1 cellular context compared by ENCODE assay signal in the genomic region with DNA sequence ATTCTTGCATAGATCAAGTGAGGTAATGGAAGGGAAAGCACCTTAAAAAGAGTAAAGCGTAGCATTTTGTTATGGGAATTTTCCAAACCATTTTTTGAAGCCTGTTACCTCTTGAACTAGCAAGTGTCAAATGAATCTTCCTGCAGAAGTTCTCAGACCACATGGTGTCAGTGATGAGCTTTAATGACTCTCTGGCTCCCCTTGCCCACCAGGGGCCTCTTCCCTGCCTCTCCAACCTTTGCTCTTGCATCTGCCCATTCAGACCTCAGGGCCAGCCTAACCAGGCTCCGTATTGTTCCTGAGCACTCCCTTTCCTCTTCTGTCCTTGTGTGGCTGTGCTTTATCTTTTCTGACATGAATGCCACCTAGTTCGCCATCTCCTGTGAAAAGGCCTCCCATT.
TF ChIP-seq lines count a peak whose summit lies in the region.

No MANE protein-coding gene starts in this region.

TF ChIP-seq in HepG2, 621 proteins besides CTCF, POLR2A, EP300 and RAD21 (continued from another document):
- 0 out of 2 replicates have a peak, but pooled peaks have one; percentile 81 for TF ChIP-seq RBAK (CRISPR knock-in tag; IDR thresholded peaks at IDR 0.05)
- TF ChIP-seq HMG20A (CRISPR knock-in tag; IDR thresholded peaks at IDR 0.05; ENCODE audit: borderline replicate concordance): no peak
- TF ChIP-seq RELA (CRISPR knock-in tag; IDR thresholded peaks at IDR 0.05): no peak
- TF ChIP-seq ZBTB20 (CRISPR knock-in tag; IDR thresholded peaks at IDR 0.05; ENCODE audit: borderline replicate concordance, low read depth): no peak
- TF ChIP-seq KMT2B (CRISPR knock-in tag; IDR thresholded peaks at IDR 0.05): no peak
- TF ChIP-seq ZZZ3 (CRISPR knock-in tag; IDR thresholded peaks at IDR 0.05; ENCODE audit: borderline replicate concordance): no peak
- TF ChIP-seq SMC3 (IDR thresholded peaks at IDR 0.05; ENCODE audit: low read length): peak; percentile 84
- TF ChIP-seq CBX1 (IDR thresholded peaks at IDR 0.05; ENCODE audit: low read depth): no peak
- TF ChIP-seq, protein P1, sequence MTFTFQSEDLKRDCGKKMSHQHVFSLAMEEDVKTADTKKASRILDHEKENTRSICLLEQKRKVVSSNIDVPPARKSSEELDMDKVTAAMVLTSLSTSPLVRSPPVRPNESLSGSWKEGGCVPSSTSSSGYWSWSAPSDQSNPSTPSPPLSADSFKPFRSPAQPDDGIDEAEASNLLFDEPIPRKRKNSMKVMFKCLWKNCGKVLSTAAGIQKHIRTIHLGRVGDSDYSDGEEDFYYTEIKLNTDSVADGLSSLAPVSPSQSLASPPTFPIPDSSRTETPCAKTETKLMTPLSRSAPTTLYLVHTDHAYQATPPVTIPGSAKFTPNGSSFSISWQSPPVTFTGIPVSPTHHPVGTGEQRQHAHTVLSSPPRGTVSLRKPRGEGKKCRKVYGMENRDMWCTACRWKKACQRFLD (CRISPR knock-in tag; IDR thresholded peaks at IDR 0.05; ENCODE audit: borderline replicate concordance): no peak
- 0 out of 2 replicates have a peak, but pooled peaks have one; percentile 30 for TF ChIP-seq ZNF746 (CRISPR knock-in tag; IDR thresholded peaks at IDR 0.05)
- TF ChIP-seq NFE2L1 (CRISPR knock-in tag; IDR thresholded peaks at IDR 0.05; ENCODE audit: borderline replicate concordance): no peak
- TF ChIP-seq EEA1 (CRISPR knock-in tag; IDR thresholded peaks at IDR 0.05; ENCODE audit: borderline replicate concordance): no peak
- TF ChIP-seq, protein P2, sequence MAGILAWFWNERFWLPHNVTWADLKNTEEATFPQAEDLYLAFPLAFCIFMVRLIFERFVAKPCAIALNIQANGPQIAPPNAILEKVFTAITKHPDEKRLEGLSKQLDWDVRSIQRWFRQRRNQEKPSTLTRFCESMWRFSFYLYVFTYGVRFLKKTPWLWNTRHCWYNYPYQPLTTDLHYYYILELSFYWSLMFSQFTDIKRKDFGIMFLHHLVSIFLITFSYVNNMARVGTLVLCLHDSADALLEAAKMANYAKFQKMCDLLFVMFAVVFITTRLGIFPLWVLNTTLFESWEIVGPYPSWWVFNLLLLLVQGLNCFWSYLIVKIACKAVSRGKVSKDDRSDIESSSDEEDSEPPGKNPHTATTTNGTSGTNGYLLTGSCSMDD (CRISPR knock-in tag; IDR thresholded peaks at IDR 0.05): no peak
- TF ChIP-seq ATAD3A (CRISPR knock-in tag; IDR thresholded peaks at IDR 0.05): no peak
- no peak for TF ChIP-seq KDM3A (CRISPR knock-in tag; IDR thresholded peaks at IDR 0.05; ENCODE audit: low read depth)
- TF ChIP-seq SRSF1 (optimal IDR thresholded peaks at IDR 0.05; ENCODE audit: low read depth, low read length): no peak
- TF ChIP-seq SAP130 (CRISPR knock-in tag; IDR thresholded peaks at IDR 0.05; ENCODE audit: low read depth): 0 out of 2 replicates have a peak, but pooled peaks have one; percentile 11
- TF ChIP-seq NR2F2 (IDR thresholded peaks at IDR 0.05; ENCODE audit: borderline replicate concordance, low read depth): no peak
- no peak for TF ChIP-seq NR3C1 (CRISPR knock-in tag; IDR thresholded peaks at IDR 0.05)
- no peak for TF ChIP-seq ZFP41 (CRISPR knock-in tag; IDR thresholded peaks at IDR 0.05; ENCODE audit: borderline replicate concordance)
- no peak for TF ChIP-seq ZNF703 (CRISPR knock-in tag; IDR thresholded peaks at IDR 0.05; ENCODE audit: borderline replicate concordance)
- no peak for TF ChIP-seq CCAR2 (optimal IDR thresholded peaks at IDR 0.05; ENCODE audit: low read depth, low read length)
- TF ChIP-seq ZNF629 (CRISPR knock-in tag; conservative IDR thresholded peaks at IDR 0.05): peak; percentile 62
- TF ChIP-seq, protein P3, sequence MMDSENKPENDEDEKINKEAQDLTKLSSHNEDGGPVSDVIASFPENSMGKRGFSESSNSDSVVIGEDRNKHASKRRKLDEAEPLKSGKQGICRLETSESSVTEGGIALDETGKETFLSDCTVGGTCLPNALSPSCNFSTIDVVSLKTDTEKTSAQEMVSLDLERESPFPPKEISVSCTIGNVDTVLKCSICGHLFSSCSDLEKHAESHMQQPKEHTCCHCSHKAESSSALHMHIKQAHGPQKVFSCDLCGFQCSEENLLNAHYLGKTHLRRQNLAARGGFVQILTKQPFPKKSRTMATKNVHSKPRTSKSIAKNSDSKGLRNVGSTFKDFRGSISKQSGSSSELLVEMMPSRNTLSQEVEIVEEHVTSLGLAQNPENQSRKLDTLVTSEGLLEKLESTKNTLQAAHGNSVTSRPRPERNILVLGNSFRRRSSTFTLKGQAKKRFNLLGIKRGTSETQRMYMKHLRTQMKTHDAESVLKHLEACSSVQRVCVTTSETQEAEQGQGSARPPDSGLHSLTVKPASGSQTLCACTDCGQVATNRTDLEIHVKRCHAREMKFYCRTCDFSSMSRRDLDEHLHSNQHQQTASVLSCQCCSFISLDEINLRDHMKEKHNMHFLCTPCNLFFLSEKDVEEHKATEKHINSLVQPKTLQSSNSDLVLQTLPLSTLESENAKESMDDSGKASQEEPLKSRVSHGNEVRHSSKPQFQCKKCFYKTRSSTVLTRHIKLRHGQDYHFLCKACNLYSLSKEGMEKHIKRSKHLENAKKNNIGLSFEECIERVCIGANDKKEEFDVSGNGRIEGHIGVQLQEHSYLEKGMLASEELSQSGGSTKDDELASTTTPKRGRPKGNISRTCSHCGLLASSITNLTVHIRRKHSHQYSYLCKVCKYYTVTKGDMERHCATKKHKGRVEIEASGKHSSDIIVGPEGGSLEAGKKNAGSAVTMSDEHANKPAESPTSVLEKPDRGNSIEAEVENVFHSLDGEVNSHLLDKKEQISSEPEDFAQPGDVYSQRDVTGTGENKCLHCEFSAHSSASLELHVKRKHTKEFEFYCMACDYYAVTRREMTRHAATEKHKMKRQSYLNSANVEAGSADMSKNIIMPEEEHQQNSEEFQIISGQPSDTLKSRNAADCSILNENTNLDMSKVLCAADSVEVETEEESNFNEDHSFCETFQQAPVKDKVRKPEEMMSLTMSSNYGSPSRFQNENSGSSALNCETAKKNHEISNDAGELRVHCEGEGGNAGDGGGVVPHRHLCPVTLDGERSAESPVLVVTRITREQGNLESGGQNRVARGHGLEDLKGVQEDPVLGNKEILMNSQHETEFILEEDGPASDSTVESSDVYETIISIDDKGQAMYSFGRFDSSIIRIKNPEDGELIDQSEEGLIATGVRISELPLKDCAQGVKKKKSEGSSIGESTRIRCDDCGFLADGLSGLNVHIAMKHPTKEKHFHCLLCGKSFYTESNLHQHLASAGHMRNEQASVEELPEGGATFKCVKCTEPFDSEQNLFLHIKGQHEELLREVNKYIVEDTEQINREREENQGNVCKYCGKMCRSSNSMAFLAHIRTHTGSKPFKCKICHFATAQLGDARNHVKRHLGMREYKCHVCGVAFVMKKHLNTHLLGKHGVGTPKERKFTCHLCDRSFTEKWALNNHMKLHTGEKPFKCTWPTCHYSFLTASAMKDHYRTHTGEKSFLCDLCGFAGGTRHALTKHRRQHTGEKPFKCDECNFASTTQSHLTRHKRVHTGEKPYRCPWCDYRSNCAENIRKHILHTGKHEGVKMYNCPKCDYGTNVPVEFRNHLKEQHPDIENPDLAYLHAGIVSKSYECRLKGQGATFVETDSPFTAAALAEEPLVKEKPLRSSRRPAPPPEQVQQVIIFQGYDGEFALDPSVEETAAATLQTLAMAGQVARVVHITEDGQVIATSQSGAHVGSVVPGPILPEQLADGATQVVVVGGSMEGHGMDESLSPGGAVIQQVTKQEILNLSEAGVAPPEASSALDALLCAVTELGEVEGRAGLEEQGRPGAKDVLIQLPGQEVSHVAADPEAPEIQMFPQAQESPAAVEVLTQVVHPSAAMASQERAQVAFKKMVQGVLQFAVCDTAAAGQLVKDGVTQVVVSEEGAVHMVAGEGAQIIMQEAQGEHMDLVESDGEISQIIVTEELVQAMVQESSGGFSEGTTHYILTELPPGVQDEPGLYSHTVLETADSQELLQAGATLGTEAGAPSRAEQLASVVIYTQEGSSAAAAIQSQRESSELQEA (CRISPR knock-in tag; IDR thresholded peaks at IDR 0.05; ENCODE audit: not compliant biosample characterization): no peak
- no peak for TF ChIP-seq SMYD3 (CRISPR knock-in tag; IDR thresholded peaks at IDR 0.05)
- TF ChIP-seq, protein P4, sequence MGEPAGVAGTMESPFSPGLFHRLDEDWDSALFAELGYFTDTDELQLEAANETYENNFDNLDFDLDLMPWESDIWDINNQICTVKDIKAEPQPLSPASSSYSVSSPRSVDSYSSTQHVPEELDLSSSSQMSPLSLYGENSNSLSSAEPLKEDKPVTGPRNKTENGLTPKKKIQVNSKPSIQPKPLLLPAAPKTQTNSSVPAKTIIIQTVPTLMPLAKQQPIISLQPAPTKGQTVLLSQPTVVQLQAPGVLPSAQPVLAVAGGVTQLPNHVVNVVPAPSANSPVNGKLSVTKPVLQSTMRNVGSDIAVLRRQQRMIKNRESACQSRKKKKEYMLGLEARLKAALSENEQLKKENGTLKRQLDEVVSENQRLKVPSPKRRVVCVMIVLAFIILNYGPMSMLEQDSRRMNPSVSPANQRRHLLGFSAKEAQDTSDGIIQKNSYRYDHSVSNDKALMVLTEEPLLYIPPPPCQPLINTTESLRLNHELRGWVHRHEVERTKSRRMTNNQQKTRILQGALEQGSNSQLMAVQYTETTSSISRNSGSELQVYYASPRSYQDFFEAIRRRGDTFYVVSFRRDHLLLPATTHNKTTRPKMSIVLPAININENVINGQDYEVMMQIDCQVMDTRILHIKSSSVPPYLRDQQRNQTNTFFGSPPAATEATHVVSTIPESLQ (CRISPR knock-in tag; conservative IDR thresholded peaks at IDR 0.05): no peak
- TF ChIP-seq, protein P5, sequence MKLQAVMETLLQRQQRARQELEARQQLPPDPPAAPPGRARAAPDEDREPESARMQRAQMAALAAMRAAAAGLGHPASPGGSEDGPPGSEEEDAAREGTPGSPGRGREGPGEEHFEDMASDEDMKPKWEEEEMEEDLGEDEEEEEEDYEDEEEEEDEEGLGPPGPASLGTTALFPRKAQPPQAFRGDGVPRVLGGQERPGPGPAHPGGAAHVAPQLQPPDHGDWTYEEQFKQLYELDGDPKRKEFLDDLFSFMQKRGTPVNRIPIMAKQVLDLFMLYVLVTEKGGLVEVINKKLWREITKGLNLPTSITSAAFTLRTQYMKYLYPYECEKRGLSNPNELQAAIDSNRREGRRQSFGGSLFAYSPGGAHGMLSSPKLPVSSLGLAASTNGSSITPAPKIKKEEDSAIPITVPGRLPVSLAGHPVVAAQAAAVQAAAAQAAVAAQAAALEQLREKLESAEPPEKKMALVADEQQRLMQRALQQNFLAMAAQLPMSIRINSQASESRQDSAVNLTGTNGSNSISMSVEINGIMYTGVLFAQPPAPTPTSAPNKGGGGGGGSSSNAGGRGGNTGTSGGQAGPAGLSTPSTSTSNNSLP (IDR thresholded peaks at IDR 0.05; ENCODE audit: low read depth, low read length): no peak
- TF ChIP-seq, protein P6, sequence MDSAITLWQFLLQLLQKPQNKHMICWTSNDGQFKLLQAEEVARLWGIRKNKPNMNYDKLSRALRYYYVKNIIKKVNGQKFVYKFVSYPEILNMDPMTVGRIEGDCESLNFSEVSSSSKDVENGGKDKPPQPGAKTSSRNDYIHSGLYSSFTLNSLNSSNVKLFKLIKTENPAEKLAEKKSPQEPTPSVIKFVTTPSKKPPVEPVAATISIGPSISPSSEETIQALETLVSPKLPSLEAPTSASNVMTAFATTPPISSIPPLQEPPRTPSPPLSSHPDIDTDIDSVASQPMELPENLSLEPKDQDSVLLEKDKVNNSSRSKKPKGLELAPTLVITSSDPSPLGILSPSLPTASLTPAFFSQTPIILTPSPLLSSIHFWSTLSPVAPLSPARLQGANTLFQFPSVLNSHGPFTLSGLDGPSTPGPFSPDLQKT (CRISPR knock-in tag; IDR thresholded peaks at IDR 0.05; ENCODE audit: borderline replicate concordance): no peak
- no peak for TF ChIP-seq ZNF879 (CRISPR knock-in tag; IDR thresholded peaks at IDR 0.05)
- TF ChIP-seq NFYB (CRISPR knock-in tag; IDR thresholded peaks at IDR 0.05): no peak
- TF ChIP-seq ZNF451 (CRISPR knock-in tag; IDR thresholded peaks at IDR 0.05): no peak
